8 cellular contexts compared by ENCODE assay signal in genomic region chr10:80462986-80463741, GRCh38. TPM values are rescaled to one million over a fixed set of nuclear protein-coding genes. Genes with fewer than 3 reads are reported as not detected.
DNase-seq lines count a peak whose midpoint lies in the region; ATAC-seq and TF ChIP-seq lines count a peak whose summit lies in the region.

No MANE protein-coding gene starts in this region.

- WGBS in testis, 2 donors = 41 to 47% methylated on average over 5 of the region's 5 CpGs

- no peak overlapping the region for H3K9ac ChIP-seq in iPS-20b (ENCODE audit: low read depth, low read length)

- H3K4me1 ChIP-seq in iPS-20b (ENCODE audit: insufficient read depth, low read length) = peaks cover 84% of the 10 kb centered on the region
- peaks cover 87% of the 10 kb centered on the region for H3K4me1 ChIP-seq in testis

- TF ChIP-seq POLR2A in testis (IDR thresholded peaks at IDR 0.05) = no peak

- H3K27ac Mint-ChIP-seq in activated CD4-positive, alpha-beta T cell treated with anti-CD3 and anti-CD28 coated beads for 36 hours = peak overlapping the region; percentile 97
- peak overlapping the region; percentile 75 for H3K27ac Mint-ChIP-seq in activated B cell treated with CpG ODN at 0.5 μM for 24 hours

- no peak for TF ChIP-seq CTCF in activated B cell treated with CpG ODN at 0.5 μM for 24 hours (IDR thresholded peaks at IDR 0.05)
- TF ChIP-seq CTCF in testis (IDR thresholded peaks at IDR 0.05) = no peak
- TF ChIP-seq CTCF in GM10266 (IDR thresholded peaks at IDR 0.05; ENCODE audit: control insufficient read depth, insufficient read depth, low read depth, missing control alignments) = no peak

- H3K27ac ChIP-seq in iPS-20b (ENCODE audit: low read length) (no peak overlapping the region), testis (peak overlapping the region; percentile 12 to 86)

- no peak for DNase-seq in activated CD4-positive, alpha-beta T cell treated with anti-CD3 and anti-CD28 coated beads for 36 hours
- no peak for DNase-seq in activated CD4-positive, alpha-beta T cell treated with anti-CD3 and anti-CD28 coated beads, Interleukin-2, amount 50 U/mL, for 48 hours
- DNase-seq in activated B cell treated with CpG ODN at 0.5 μM for 24 hours (no peak), testis (no peak), GM10266 (ENCODE audit: extremely low spot score) (no peak), cortex of kidney (lab: John Stamatoyannopoulos, UW) (no peak)

- no peaks in the 10 kb centered on the region for H3K9me3 ChIP-seq in iPS-20b (ENCODE audit: insufficient read depth, low read depth, low read length)
- no peaks in the 10 kb centered on the region for H3K9me3 ChIP-seq in testis

- CTCF ChIA-PET in activated CD4-positive, alpha-beta T cell treated with anti-CD3 and anti-CD28 coated beads for 36 hours (lab: Charles Lee) = interaction anchor here (1.0 to 21.2 kb wide), 8 partner anchors 6 to 41 kb away, joined by 3 to 372 read pairs (median 10); no protein-coding TSS in a partner anchor
- CTCF ChIA-PET in activated B cell treated with CpG ODN at 0.5 μM for 24 hours (lab: Charles Lee) = interaction anchor here (1.0 to 2.7 kb wide), 3 partner anchors 41 to 43 kb away, joined by 5 to 13 read pairs (median 8); no protein-coding TSS in a partner anchor

- H3K4me3 ChIP-seq in iPS-20b (ENCODE audit: low read length) = 0 out of 2 replicates have a peak overlapping the region, but pooled peaks have one; percentile 12
- H3K4me3 ChIP-seq in testis = no peak overlapping the region

- H3K9me3 Mint-ChIP-seq in activated CD4-positive, alpha-beta T cell treated with anti-CD3 and anti-CD28 coated beads for 36 hours (ENCODE audit: low read depth) = no peaks in the 10 kb centered on the region
- no peaks in the 10 kb centered on the region for H3K9me3 Mint-ChIP-seq in activated B cell treated with CpG ODN at 0.5 μM for 24 hours

- peaks cover 15% of the 10 kb centered on the region; the same call in 1 of the 2 replicates for H3K27me3 ChIP-seq in iPS-20b (ENCODE audit: insufficient read depth, low read length)
- no peaks in the 10 kb centered on the region for H3K27me3 ChIP-seq in testis

- peak overlapping the region; percentile 64 for H3K4me3 Mint-ChIP-seq in activated CD4-positive, alpha-beta T cell treated with anti-CD3 and anti-CD28 coated beads for 36 hours
- H3K4me3 Mint-ChIP-seq in activated B cell treated with CpG ODN at 0.5 μM for 24 hours = peak overlapping the region; percentile 71

- no peaks in the 10 kb centered on the region for H3K36me3 ChIP-seq in iPS-20b (ENCODE audit: insufficient read depth, low read depth, low read length)
- no peaks in the 10 kb centered on the region for H3K36me3 ChIP-seq in testis (ENCODE audit: low read depth, missing control alignments)

- no peaks in the 10 kb centered on the region for H3K27me3 Mint-ChIP-seq in activated CD4-positive, alpha-beta T cell treated with anti-CD3 and anti-CD28 coated beads for 36 hours
- no peaks in the 10 kb centered on the region for H3K27me3 Mint-ChIP-seq in activated B cell treated with CpG ODN at 0.5 μM for 24 hours

- peaks cover 11% of the 10 kb centered on the region for H3K36me3 Mint-ChIP-seq in activated CD4-positive, alpha-beta T cell treated with anti-CD3 and anti-CD28 coated beads for 36 hours (ENCODE audit: low read depth)
- no peaks in the 10 kb centered on the region for H3K36me3 Mint-ChIP-seq in activated B cell treated with CpG ODN at 0.5 μM for 24 hours (ENCODE audit: low read depth)

- peaks cover 97% of the 10 kb centered on the region for H3K4me1 Mint-ChIP-seq in activated CD4-positive, alpha-beta T cell treated with anti-CD3 and anti-CD28 coated beads for 36 hours
- H3K4me1 Mint-ChIP-seq in activated B cell treated with CpG ODN at 0.5 μM for 24 hours = peaks cover 98% of the 10 kb centered on the region

- ATAC-seq in activated CD4-positive, alpha-beta T cell treated with anti-CD3 and anti-CD28 coated beads for 36 hours = peak; percentile 46
- peak; percentile 37 for ATAC-seq in HG02870 (IDR thresholded peaks at IDR 0.05; ENCODE audit: unreplicated experiment)
- ATAC-seq in activated B cell treated with CpG ODN at 0.5 μM for 24 hours (ENCODE audit: low read depth) = peak; percentile 45

- intact Hi-C loops in activated CD4-positive, alpha-beta T cell treated with anti-CD3 and anti-CD28 coated beads for 36 hours (cut with DNase I, micrococcal nuclease) = loop anchor here (1.0 kb wide), 1 partner anchor 8 kb away; no protein-coding TSS in a partner anchor
- intact Hi-C loops in activated B cell treated with CpG ODN at 0.5 μM for 24 hours (cut with micrococcal nuclease) (loop anchor here (1.0 kb wide), 1 partner anchor 9 kb away; the partner anchor contains the start of gene TSPAN14), testis (cut with DNase I; ENCODE audit: low total_unique reads) (no loop called here)

- POLR2A ChIA-PET in activated CD4-positive, alpha-beta T cell treated with anti-CD3 and anti-CD28 coated beads for 36 hours (lab: Charles Lee) = interaction anchor here (1.5 to 2.6 kb wide), 2 partner anchors 9 to 21 kb away, joined by 3 to 9 read pairs; no protein-coding TSS in a partner anchor
- POLR2A ChIA-PET in activated B cell treated with CpG ODN at 0.5 μM for 24 hours (lab: Charles Lee) = interaction anchor here (1.6 to 2.0 kb wide), 2 partner anchors 8 to 36 kb away, joined by 6 read pairs; no protein-coding TSS in a partner anchor

RNA-seq across cellular contexts. Expression of gene TSPAN14, which starts 9.1 kb away (rescaled TPM):
- total RNA-seq in activated CD4-positive, alpha-beta T cell treated with anti-CD3 and anti-CD28 coated beads for 36 hours = 10 to 100 TPM; 37.6 to 43.8 TPM
- total RNA-seq in activated B cell treated with CpG ODN at 0.5 μM for 24 hours = 18.9 and 20.7 TPM in 2 replicates
- 10 to 100 TPM; 61.4 to 64.6 TPM for total RNA-seq in testis
- polyA plus RNA-seq in testis (ENCODE audit: insufficient read depth, low read depth, low replicate concordance) = 59.1 TPM

RNA-seq across cellular contexts. Expression of gene PRXL2A, which starts 54.8 kb away (rescaled TPM):
- 10 to 100 TPM; 15.0 to 17.6 TPM for total RNA-seq in activated CD4-positive, alpha-beta T cell treated with anti-CD3 and anti-CD28 coated beads for 36 hours
- total RNA-seq in activated B cell treated with CpG ODN at 0.5 μM for 24 hours = 8.5 and 10.3 TPM in 2 replicates
- total RNA-seq in testis = 100 to 1,000 TPM; 102 to 104 TPM
- 106 TPM for polyA plus RNA-seq in testis (ENCODE audit: insufficient read depth, low read depth, low replicate concordance)
